ENCODE assay signal across 1 cellular context in the genomic region with DNA sequence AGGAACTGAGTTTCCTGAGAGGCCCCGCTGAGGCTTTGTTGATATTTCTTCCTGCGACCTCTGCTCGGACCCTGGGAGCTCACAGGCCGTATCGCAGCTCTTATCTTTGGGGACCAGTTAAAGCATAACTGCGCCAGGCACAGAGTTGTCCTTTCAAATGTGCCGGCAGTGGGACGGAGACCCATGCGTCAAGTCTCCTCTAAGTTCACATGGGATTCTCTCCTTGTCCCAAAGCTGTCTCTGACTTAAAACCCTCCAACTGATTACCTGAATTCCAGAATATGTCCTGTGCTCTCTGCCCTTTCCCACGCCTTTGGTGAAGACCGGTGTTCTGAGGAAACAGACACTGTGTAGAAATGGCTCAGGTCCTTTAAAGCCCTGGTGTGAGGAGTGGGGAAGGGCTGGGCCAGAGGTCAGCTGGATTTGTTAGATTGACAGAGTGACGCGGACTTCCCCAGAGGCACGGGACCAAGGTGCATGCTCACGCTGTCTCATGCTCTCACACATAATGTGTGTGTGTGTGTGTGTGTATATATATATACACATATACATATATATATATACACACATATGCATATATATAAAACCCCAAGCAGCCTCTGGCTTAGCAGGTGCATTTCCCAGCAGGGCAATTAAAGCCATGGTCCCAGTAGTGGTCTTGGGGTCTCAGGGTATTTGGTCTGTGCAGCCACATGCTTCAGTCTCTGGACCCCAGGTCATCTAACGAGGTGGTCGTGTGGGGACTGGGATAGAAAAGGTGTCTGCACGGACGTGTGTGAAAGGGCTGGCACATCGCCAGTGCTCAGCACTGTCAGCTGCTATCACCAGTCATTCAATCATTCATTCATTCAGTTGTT.
TF ChIP-seq lines count a peak whose summit lies in the region.

No MANE protein-coding gene starts in this region.

TF ChIP-seq in IMR-90, 13 proteins besides CTCF, POLR2A, EP300 and RAD21:
- no peak for TF ChIP-seq NFE2L2 (IDR thresholded peaks at IDR 0.05; ENCODE audit: low read depth, low read length)
- no peak for TF ChIP-seq CEBPB (IDR thresholded peaks at IDR 0.05; ENCODE audit: low read depth, low read length)
- TF ChIP-seq MAZ (IDR thresholded peaks at IDR 0.05; ENCODE audit: borderline replicate concordance, low read depth, low read length) = no peak
- no peak for TF ChIP-seq MXI1 (IDR thresholded peaks at IDR 0.05; ENCODE audit: borderline replicate concordance, low read depth, low read length)
- TF ChIP-seq MAFK (IDR thresholded peaks at IDR 0.05; ENCODE audit: low read depth, low read length) = no peak
- TF ChIP-seq, protein P1, sequence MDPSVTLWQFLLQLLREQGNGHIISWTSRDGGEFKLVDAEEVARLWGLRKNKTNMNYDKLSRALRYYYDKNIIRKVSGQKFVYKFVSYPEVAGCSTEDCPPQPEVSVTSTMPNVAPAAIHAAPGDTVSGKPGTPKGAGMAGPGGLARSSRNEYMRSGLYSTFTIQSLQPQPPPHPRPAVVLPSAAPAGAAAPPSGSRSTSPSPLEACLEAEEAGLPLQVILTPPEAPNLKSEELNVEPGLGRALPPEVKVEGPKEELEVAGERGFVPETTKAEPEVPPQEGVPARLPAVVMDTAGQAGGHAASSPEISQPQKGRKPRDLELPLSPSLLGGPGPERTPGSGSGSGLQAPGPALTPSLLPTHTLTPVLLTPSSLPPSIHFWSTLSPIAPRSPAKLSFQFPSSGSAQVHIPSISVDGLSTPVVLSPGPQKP (IDR thresholded peaks at IDR 0.05; ENCODE audit: borderline replicate concordance, low read depth, low read length) = no peak
